ENCODE assay signal across 12 cellular contexts in genomic region chr2:120892967-120893667, GRCh38.
A peak's percentile ranks its signal among the peaks of the same experiment; 100 is the strongest.
DNase-seq lines count a peak whose midpoint lies in the region; ATAC-seq and TF ChIP-seq lines count a peak whose summit lies in the region.
"Had no signal": no experiment of that assay in that cellular context is flagged by ENCODE, and none has a peak within 500 bp of the region (broad histone marks: within the 10 kb centered on the region; RNA-seq: fewer than 3 reads in every experiment).

No MANE protein-coding gene starts in this region.

- TF ChIP-seq CTCF in cardiac fibroblast (IDR thresholded peaks at IDR 0.05; ENCODE audit: low read depth, low read length) (no peak), transverse colon (IDR thresholded peaks at IDR 0.05) (no peak)

- H3K27ac ChIP-seq in right cardiac atrium (ENCODE audit: low read length) (no peak overlapping the region), transverse colon (peak overlapping the region in 2 of 4 donors; percentile 12 to 35)
- H3K27ac ChIP-seq: SJCRH30 had no signal

- 37% methylated on average over 11 of the region's 11 CpGs for whole genome bisulfite sequencing in right cardiac atrium
- 67% methylated on average over 11 of the region's 11 CpGs; no CpG with 5 or more reads in 1 of the 2 donors for WGBS in transverse colon (ENCODE audit: low coverage in 1 of 2), 2 donors

- intact Hi-C loops in right cardiac atrium (cut with DNase I) = no loop called here
- intact Hi-C loops in sciatic nerve (cut with DNase I) = no loop called here
- intact Hi-C loops in transverse colon (cut with DNase I; ENCODE audit: low total_unique reads) = no loop called here

- H3K9me3 ChIP-seq in right cardiac atrium (ENCODE audit: control insufficient read depth, low read length) (no peaks in the 10 kb centered on the region), transverse colon (no peaks in the 10 kb centered on the region)
- H3K9me3 ChIP-seq: SJCRH30 had no signal

- no peaks in the 10 kb centered on the region for H3K36me3 ChIP-seq in transverse colon

- in situ Hi-C loops in transverse colon (cut with MboI; ENCODE audit: low pct_ligation_motif_present in 1 of 4, low pct_unique_long_range_greater_than_20kb in 1 of 4, low sequenced_read_pairs in 3 of 4) = no loop called here

- H3K4me1 ChIP-seq in right cardiac atrium (ENCODE audit: control insufficient read depth, insufficient read depth, low read length) (no peaks in the 10 kb centered on the region), transverse colon (peaks cover 0 to 6% (median 0%) of the 10 kb centered on the region in 4 donors)

- ATAC-seq in right cardiac atrium (peak; percentile 25 to 42), sciatic nerve (peak; percentile 13), GM19455 (IDR thresholded peaks at IDR 0.05; ENCODE audit: unreplicated experiment) (no peak)
- ATAC-seq: natural killer cell had no signal

- DNase-seq in ELR (ENCODE audit: low read depth) (peak; percentile 22), cardiac fibroblast (ENCODE audit: low read depth in 2 of 2) (peak; percentile 59 to 70), right cardiac atrium (peak in 2 of 3 donors; percentile 59), sciatic nerve (ENCODE audit: low spot score) (no peak), transverse colon (no peak), DMS53 treated with DMSO at 0.1 percent for 48 hours (lab: John Stamatoyannopoulos, UW; ENCODE audit: unreplicated experiment) (no peak), NCI-H774 (lab: John Stamatoyannopoulos, UW) (no peak)
- DNase-seq: effector CD4-positive, alpha-beta T cell; natural killer cell; NCI-H524 treated with DMSO at 0.1 percent for 48 hours had no signal

- no peaks in the 10 kb centered on the region for H3K27me3 ChIP-seq in right cardiac atrium (ENCODE audit: control insufficient read depth, insufficient read depth)
- no peaks in the 10 kb centered on the region for H3K27me3 ChIP-seq in transverse colon
- H3K27me3 ChIP-seq: SJCRH30 had no signal

- TF ChIP-seq EP300 in transverse colon (IDR thresholded peaks at IDR 0.05; ENCODE audit: low read depth) = no peak

- H3K4me3 ChIP-seq in cardiac fibroblast (replicated peaks in 1 of 2; ENCODE audit: low read depth in 2 of 2, low read length in 2 of 2) (no peak overlapping the region), right cardiac atrium (ENCODE audit: low read length) (no peak overlapping the region), transverse colon (no peak overlapping the region)
- H3K4me3 ChIP-seq: SJCRH30 had no signal

- no peak for TF ChIP-seq POLR2A in transverse colon (IDR thresholded peaks at IDR 0.05)

Comparison
In these comparisons a context has a peak if more than half of its experiments do, and no peak if none do; other contexts are left out.
1. DNase-seq: peak in ELR (single experiment), cardiac fibroblast (2 of 2) and right cardiac atrium (2 of 3); none in sciatic nerve (single experiment), transverse colon (single experiment), DMS53 treated with DMSO at 0.1 percent for 48 hours (single experiment) and NCI-H774 (single experiment).